Comparison of ENCODE assay signal across 12 cellular contexts in genomic region chr14:36238666-36239363, GRCh38.
A peak's percentile ranks its signal among the peaks of the same experiment; 100 is the strongest.
DNase-seq lines count a peak whose midpoint lies in the region; ATAC-seq and TF ChIP-seq lines count a peak whose summit lies in the region.
"Had no signal": no experiment of that assay in that cellular context is flagged by ENCODE, and none has a peak within 500 bp of the region (broad histone marks: within the 10 kb centered on the region; RNA-seq: fewer than 3 reads in every experiment).

No MANE protein-coding gene starts in this region.

- H3K4me3 Mint-ChIP-seq in activated CD4-positive, alpha-beta T cell treated with anti-CD3 and anti-CD28 coated beads, Interleukin-2, amount 10 ng/mL, durations not matched to agents 24 days and 14 days, result no peak overlapping the region
- H3K4me3 Mint-ChIP-seq in WTC11, result no peak overlapping the region
- H3K4me3 Mint-ChIP-seq: stimulated activated naive CD8-positive, alpha-beta T cell treated with anti-CD3 and anti-CD28 coated beads, Interleukin-15, Interleukin-2, amounts not matched to agents 100 ng/mL and 50 ng/mL, for 24 hours had no signal

- H3K9me3 Mint-ChIP-seq in activated CD4-positive, alpha-beta T cell treated with anti-CD3 and anti-CD28 coated beads, Interleukin-2, amount 10 ng/mL, durations not matched to agents 24 days and 14 days, result no peaks in the 10 kb centered on the region
- no peaks in the 10 kb centered on the region for H3K9me3 Mint-ChIP-seq in WTC11
- H3K9me3 Mint-ChIP-seq: stimulated activated naive CD8-positive, alpha-beta T cell treated with anti-CD3 and anti-CD28 coated beads, Interleukin-15, Interleukin-2, amounts not matched to agents 100 ng/mL and 50 ng/mL, for 24 hours had no signal

- H3K79me1 ChIP-seq in trophoblast cell (ENCODE audit: low read length), result no peaks in the 10 kb centered on the region

- no peak overlapping the region for H3K23ac ChIP-seq in trophoblast cell (ENCODE audit: low read length)

- intact Hi-C loops in activated CD4-positive, alpha-beta T cell treated with anti-CD3 and anti-CD28 coated beads, Interleukin-2, amount 10 ng/mL, durations not matched to agents 24 days and 14 days (cut with micrococcal nuclease), result loop anchor here (10.0 kb wide), 1 partner anchor 136 kb away; no protein-coding TSS in a partner anchor
- intact Hi-C loops in heart left ventricle (cut with DNase I), result no loop called here

- no peak overlapping the region for H2AFZ ChIP-seq in trophoblast cell (ENCODE audit: insufficient read depth, low read length, poor library complexity)

- H2BK5ac ChIP-seq in trophoblast cell (ENCODE audit: low read depth, low read length, poor library complexity), result no peak overlapping the region

- H3K4me2 ChIP-seq in trophoblast cell (ENCODE audit: low read length), result no peak overlapping the region

- H3K4me3 ChIP-seq in trophoblast cell (ENCODE audit: low read depth, low read length) (no peak overlapping the region), heart left ventricle (no peak overlapping the region)

- H3K9me3 ChIP-seq in trophoblast cell (ENCODE audit: insufficient read depth, low read depth, low read length) (no peaks in the 10 kb centered on the region), heart left ventricle (no peaks in the 10 kb centered on the region)
- H3K9me3 ChIP-seq: BE2C had no signal

- H3K27me3 ChIP-seq in trophoblast cell (ENCODE audit: insufficient read depth, low read length) (no peaks in the 10 kb centered on the region), heart left ventricle (peaks cover 0 to 12% (median 0%) of the 10 kb centered on the region in 9 donors)

- no peak overlapping the region for H3K4ac ChIP-seq in trophoblast cell (ENCODE audit: low read depth, low read length)

- TF ChIP-seq CTCF in WTC11 (IDR thresholded peaks at IDR 0.05) (no peak), heart left ventricle (IDR thresholded peaks at IDR 0.05) (no peak)

- peaks cover 3% of the 10 kb centered on the region for H3K4me1 Mint-ChIP-seq in activated CD4-positive, alpha-beta T cell treated with anti-CD3 and anti-CD28 coated beads, Interleukin-2, amount 10 ng/mL, durations not matched to agents 24 days and 14 days
- peaks cover 42% of the 10 kb centered on the region for H3K4me1 Mint-ChIP-seq in WTC11

- H4K12ac ChIP-seq in trophoblast cell (ENCODE audit: low read depth, low read length), result no peak overlapping the region

- no peaks in the 10 kb centered on the region for H3K4me1 ChIP-seq in trophoblast cell (ENCODE audit: control insufficient read depth in 1 of 2, insufficient read depth in 2 of 2, low read length in 2 of 2)
- no peaks in the 10 kb centered on the region for H3K4me1 ChIP-seq in heart left ventricle
- H3K4me1 ChIP-seq: BE2C had no signal

- peak; percentile 4 to 19 for DNase-seq in activated CD4-positive, alpha-beta T cell treated with anti-CD3 and anti-CD28 coated beads, Interleukin-2, amount 50 U/mL, for 48 hours
- no peak for DNase-seq in activated CD4-positive, alpha-beta T cell treated with anti-CD3 and anti-CD28 coated beads, Interleukin-2, amount 10 ng/mL, durations not matched to agents 24 days and 14 days
- DNase-seq in M059J (ENCODE audit: low read depth) (peak; percentile 86), astrocyte of the hippocampus (ENCODE audit: low read depth, low spot score) (peak; percentile 49), trophoblast cell (peak; percentile 2 to 19), WTC11 (ENCODE audit: low spot score) (no peak), heart left ventricle (no peak)
- DNase-seq: activated naive CD4-positive, alpha-beta T cell treated with anti-CD3 and anti-CD28 coated beads, Interleukin-2, amount 50 U/mL, for 16 hours; BE2C; NCI-H2171 had no signal

- no CpG with 5 or more reads among the region's 13 CpGs for WGBS in trophoblast cell (ENCODE audit: extremely low coverage, insufficient coverage, insufficient read length)
- 76 to 82% (median 78%) methylated on average over 13 of the region's 13 CpGs for WGBS in heart left ventricle, 4 donors

- H3K27ac Mint-ChIP-seq in activated CD4-positive, alpha-beta T cell treated with anti-CD3 and anti-CD28 coated beads, Interleukin-2, amount 10 ng/mL, durations not matched to agents 24 days and 14 days, result no peak overlapping the region
- H3K27ac Mint-ChIP-seq in WTC11, result no peak overlapping the region
- H3K27ac Mint-ChIP-seq: stimulated activated naive CD8-positive, alpha-beta T cell treated with anti-CD3 and anti-CD28 coated beads, Interleukin-15, Interleukin-2, amounts not matched to agents 100 ng/mL and 50 ng/mL, for 24 hours had no signal

- H3K18ac ChIP-seq in trophoblast cell (ENCODE audit: low read length), result no peak overlapping the region

- no peaks in the 10 kb centered on the region for H3K36me3 Mint-ChIP-seq in activated CD4-positive, alpha-beta T cell treated with anti-CD3 and anti-CD28 coated beads, Interleukin-2, amount 10 ng/mL, durations not matched to agents 24 days and 14 days (ENCODE audit: low read depth)
- no peaks in the 10 kb centered on the region for H3K36me3 Mint-ChIP-seq in WTC11

- H4K8ac ChIP-seq in trophoblast cell (ENCODE audit: low read depth, low read length), result no peak overlapping the region

- POLR2A ChIA-PET in WTC11 (lab: Charles Lee), result no interaction called here

- no peaks in the 10 kb centered on the region for H3K79me2 ChIP-seq in trophoblast cell (ENCODE audit: control insufficient read depth, insufficient read depth, low read length, poor library complexity)

- H4K91ac ChIP-seq in trophoblast cell (ENCODE audit: low read depth, low read length), result no peak overlapping the region

- no peak overlapping the region for H3K14ac ChIP-seq in trophoblast cell (ENCODE audit: low read length)

- no peak overlapping the region for H2BK12ac ChIP-seq in trophoblast cell (ENCODE audit: low read length)

- no peak overlapping the region for H3K27ac ChIP-seq in trophoblast cell (ENCODE audit: low read depth, low read length)
- H3K27ac ChIP-seq in heart left ventricle, result no peak overlapping the region

- H3K36me3 ChIP-seq in trophoblast cell (ENCODE audit: control insufficient read depth in 1 of 2, insufficient read depth in 2 of 2, low read length in 2 of 2), result no peaks in the 10 kb centered on the region
- H3K36me3 ChIP-seq in heart left ventricle, result no peaks in the 10 kb centered on the region
- H3K36me3 ChIP-seq: BE2C had no signal

- CTCF ChIA-PET in WTC11 (lab: Charles Lee), result no interaction called here

- TF ChIP-seq POLR2A in heart left ventricle (IDR thresholded peaks at IDR 0.05), result no peak

- H2BK120ac ChIP-seq in trophoblast cell (ENCODE audit: insufficient read depth, low read length, poor library complexity), result no peak overlapping the region

- no peak overlapping the region for H3K9ac ChIP-seq in trophoblast cell (ENCODE audit: low read length)

- peaks cover 3% of the 10 kb centered on the region for H3K27me3 Mint-ChIP-seq in activated CD4-positive, alpha-beta T cell treated with anti-CD3 and anti-CD28 coated beads, Interleukin-2, amount 10 ng/mL, durations not matched to agents 24 days and 14 days
- peaks cover 10% of the 10 kb centered on the region for H3K27me3 Mint-ChIP-seq in WTC11 (ENCODE audit: low read depth)

- no peak for ATAC-seq in WTC11
- ATAC-seq in heart left ventricle, result no peak
- no peak for ATAC-seq in HG02870 (IDR thresholded peaks at IDR 0.05; ENCODE audit: unreplicated experiment)

- no peak overlapping the region for H2AK5ac ChIP-seq in trophoblast cell (ENCODE audit: low read length)

TF ChIP-seq in WTC11, 78 proteins besides CTCF, POLR2A, EP300 and RAD21 (continues in another document):
- TF ChIP-seq E2F5 (CRISPR knock-in tag; IDR thresholded peaks at IDR 0.05) (no peak), RELA (CRISPR knock-in tag; IDR thresholded peaks at IDR 0.05; ENCODE audit: borderline replicate concordance) (no peak), USF1 (CRISPR knock-in tag; IDR thresholded peaks at IDR 0.05) (no peak), CBFB (CRISPR knock-in tag; IDR thresholded peaks at IDR 0.05; ENCODE audit: low read depth) (no peak), SOX15 (CRISPR knock-in tag; IDR thresholded peaks at IDR 0.05) (no peak)
- TF ChIP-seq, protein P1, sequence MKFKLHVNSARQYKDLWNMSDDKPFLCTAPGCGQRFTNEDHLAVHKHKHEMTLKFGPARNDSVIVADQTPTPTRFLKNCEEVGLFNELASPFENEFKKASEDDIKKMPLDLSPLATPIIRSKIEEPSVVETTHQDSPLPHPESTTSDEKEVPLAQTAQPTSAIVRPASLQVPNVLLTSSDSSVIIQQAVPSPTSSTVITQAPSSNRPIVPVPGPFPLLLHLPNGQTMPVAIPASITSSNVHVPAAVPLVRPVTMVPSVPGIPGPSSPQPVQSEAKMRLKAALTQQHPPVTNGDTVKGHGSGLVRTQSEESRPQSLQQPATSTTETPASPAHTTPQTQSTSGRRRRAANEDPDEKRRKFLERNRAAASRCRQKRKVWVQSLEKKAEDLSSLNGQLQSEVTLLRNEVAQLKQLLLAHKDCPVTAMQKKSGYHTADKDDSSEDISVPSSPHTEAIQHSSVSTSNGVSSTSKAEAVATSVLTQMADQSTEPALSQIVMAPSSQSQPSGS (CRISPR knock-in tag; IDR thresholded peaks at IDR 0.05; ENCODE audit: borderline replicate concordance, low read depth), result no peak
- TF ChIP-seq, protein P2, sequence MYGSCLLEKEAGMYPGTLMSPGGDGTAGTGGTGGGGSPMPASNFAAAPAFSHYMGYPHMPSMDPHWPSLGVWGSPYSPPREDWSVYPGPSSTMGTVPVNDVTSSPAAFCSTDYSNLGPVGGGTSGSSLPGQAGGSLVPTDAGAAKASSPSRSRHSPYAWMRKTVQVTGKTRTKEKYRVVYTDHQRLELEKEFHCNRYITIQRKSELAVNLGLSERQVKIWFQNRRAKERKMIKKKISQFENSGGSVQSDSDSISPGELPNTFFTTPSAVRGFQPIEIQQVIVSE (CRISPR knock-in tag; IDR thresholded peaks at IDR 0.05; ENCODE audit: borderline replicate concordance), result no peak

Comparison
In these comparisons a context has a peak if more than half of its experiments do, and no peak if none do; other contexts are left out.
1. DNase-seq: peak in activated CD4-positive, alpha-beta T cell treated with anti-CD3 and anti-CD28 coated beads, Interleukin-2, amount 50 U/mL, for 48 hours (2 of 2), M059J (single experiment), astrocyte of the hippocampus (single experiment) and trophoblast cell (2 of 2); none in activated CD4-positive, alpha-beta T cell treated with anti-CD3 and anti-CD28 coated beads, Interleukin-2, amount 10 ng/mL, durations not matched to agents 24 days and 14 days (single experiment), WTC11 (single experiment) and heart left ventricle (0 of 5).